In the genomic region with DNA sequence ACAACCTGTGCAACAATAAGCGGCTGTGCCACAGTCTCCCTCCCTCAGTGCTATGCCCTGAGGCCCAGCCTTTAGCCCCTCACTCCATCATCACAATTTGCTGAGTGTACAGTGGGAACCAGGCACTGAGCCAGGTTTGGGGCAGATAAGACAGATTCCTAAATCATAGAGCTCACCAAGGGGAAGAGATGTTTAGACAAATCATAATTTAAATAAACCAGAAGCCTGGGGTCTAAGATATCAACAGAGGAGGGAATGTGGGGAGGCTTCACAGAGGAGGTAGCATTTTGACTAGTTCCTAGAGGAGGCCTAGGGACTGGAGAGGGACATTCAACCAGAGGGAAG, we compare ENCODE assay signal across 20 cellular contexts.
DNase-seq lines count a peak whose midpoint lies in the region; ATAC-seq and TF ChIP-seq lines count a peak whose summit lies in the region.
"Had no signal": no experiment of that assay in that cellular context is flagged by ENCODE, and none has a peak within 500 bp of the region (broad histone marks: within the 10 kb centered on the region; RNA-seq: fewer than 3 reads in every experiment).

No MANE protein-coding gene starts in this region.

- H3K4me1 ChIP-seq in left ventricle myocardium inferior (peaks cover 39% of the 10 kb centered on the region), right cardiac atrium (ENCODE audit: control insufficient read depth, insufficient read depth, low read length) (peaks cover 16% of the 10 kb centered on the region), tibial artery (peaks cover 0 to 36% (median 15%) of the 10 kb centered on the region in 4 donors)
- H3K4me1 ChIP-seq: BLaER1 had no signal

- H3K4me3 ChIP-seq in left ventricle myocardium inferior (no peak overlapping the region), right cardiac atrium (ENCODE audit: low read length) (no peak overlapping the region), fibroblast of the aortic adventitia (ENCODE audit: low read depth, low read length) (no peak overlapping the region), tibial artery (no peak overlapping the region)
- H3K4me3 ChIP-seq: BLaER1, GM12878, PC-9 had no signal

- H3K9me3 ChIP-seq in left ventricle myocardium inferior (replicated peaks) (no peaks in the 10 kb centered on the region), right cardiac atrium (ENCODE audit: control insufficient read depth, low read length) (no peaks in the 10 kb centered on the region), tibial artery (no peaks in the 10 kb centered on the region)
- H3K9me3 ChIP-seq: BLaER1 had no signal

- intact Hi-C loops in left ventricle myocardium inferior (cut with micrococcal nuclease) = no loop called here
- intact Hi-C loops in right cardiac atrium (cut with DNase I) = no loop called here
- intact Hi-C loops in tibial artery (cut with DNase I; ENCODE audit: low total_unique reads) = no loop called here

- no peak for DNase-seq in left ventricle myocardium inferior
- DNase-seq in right cardiac atrium = no peak
- peak; percentile 83 for DNase-seq in amniotic epithelial cell (ENCODE audit: low read depth)
- peak; percentile 64 for DNase-seq in fibroblast of the aortic adventitia (ENCODE audit: low read depth)
- peak in 1 of 2 donors; percentile 40 for DNase-seq in tibial artery
- no peak for DNase-seq in activated CD4-positive, CD25-positive, alpha-beta regulatory T cell treated with anti-CD3 and anti-CD28 coated beads, Interleukin-2, amount 50 U/mL, for 72 hours
- no peak for DNase-seq in NCI-H2107 (lab: John Stamatoyannopoulos, UW)
- DNase-seq: CD8-positive, alpha-beta T cell; DMS79; GDM1; HCEC 1CT; KG1; NCI-H1417 treated with DMSO at 0.1 percent for 48 hours; NCI-H2029; NCI-H510A; NCI-H82 had no signal

- TF ChIP-seq CTCF in left ventricle myocardium inferior (IDR thresholded peaks at IDR 0.05; ENCODE audit: borderline replicate concordance) (no peak), fibroblast of the aortic adventitia (IDR thresholded peaks at IDR 0.05; ENCODE audit: insufficient read depth, low read length) (no peak), tibial artery (IDR thresholded peaks at IDR 0.05) (no peak)

- H3K27me3 ChIP-seq in left ventricle myocardium inferior (ENCODE audit: low read depth) (no peaks in the 10 kb centered on the region), right cardiac atrium (ENCODE audit: control insufficient read depth, insufficient read depth) (no peaks in the 10 kb centered on the region), tibial artery (no peaks in the 10 kb centered on the region)
- H3K27me3 ChIP-seq: BLaER1 had no signal

- ATAC-seq in right cardiac atrium = no peak
- no peak for ATAC-seq in GM21447 (IDR thresholded peaks at IDR 0.05; ENCODE audit: unreplicated experiment)
- ATAC-seq: CD8-positive, alpha-beta T cell; GM12878 had no signal

- 89% methylated on average over 1 of the region's 1 CpG for WGBS in right cardiac atrium

- H3K27ac ChIP-seq in left ventricle myocardium inferior (replicated peaks) (peak overlapping the region; percentile 25), right cardiac atrium (ENCODE audit: low read length) (no peak overlapping the region), tibial artery (peak overlapping the region; percentile 13 to 49)
- H3K27ac ChIP-seq: BLaER1, PC-9 had no signal

- H3K36me3 ChIP-seq in left ventricle myocardium inferior (peaks cover 14% of the 10 kb centered on the region), tibial artery (peaks cover 0 to 5% (median 5%) of the 10 kb centered on the region in 3 donors)

Comparison
In these comparisons a context has a peak if more than half of its experiments do, and no peak if none do; other contexts are left out.
1. DNase-seq: peak in amniotic epithelial cell (single experiment) and fibroblast of the aortic adventitia (single experiment); none in left ventricle myocardium inferior (single experiment), right cardiac atrium (0 of 3), activated CD4-positive, CD25-positive, alpha-beta regulatory T cell treated with anti-CD3 and anti-CD28 coated beads, Interleukin-2, amount 50 U/mL, for 72 hours (single experiment) and NCI-H2107 (single experiment).